Comparison of ENCODE assay signal across 2 cellular contexts in the genomic region with DNA sequence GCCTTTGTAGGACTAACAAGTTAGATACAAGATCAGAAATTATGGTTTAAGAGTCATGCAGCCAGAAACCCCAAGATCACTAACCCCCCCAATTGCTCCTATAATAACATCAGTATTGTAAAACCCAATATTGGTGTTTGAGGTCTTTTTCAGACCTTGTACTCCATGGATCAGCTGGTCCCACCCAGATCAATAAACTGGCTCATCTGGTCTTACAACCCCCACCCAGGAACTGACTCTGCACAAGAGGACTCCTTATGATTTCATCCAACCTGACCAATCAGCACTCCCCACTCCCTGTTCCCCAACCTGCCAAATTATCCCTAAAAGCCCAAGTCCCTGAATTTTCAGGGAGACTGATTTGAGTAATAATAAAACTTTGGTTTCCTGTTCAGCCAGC.
TF ChIP-seq lines count a peak whose summit lies in the region.

No MANE protein-coding gene starts in this region.

TF ChIP-seq in GM12891, 5 proteins besides CTCF, POLR2A, EP300 and RAD21 (continued from another document):
- TF ChIP-seq SPI1 (IDR thresholded peaks at IDR 0.05; ENCODE audit: low read depth, low read length) (no peak), POLR2AphosphoS5 (IDR thresholded peaks at IDR 0.05; ENCODE audit: low read depth, low read length) (no peak)

TF ChIP-seq in H1, 55 proteins besides CTCF, POLR2A, EP300 and RAD21 (continued from another document):
- TF ChIP-seq RFX5 (IDR thresholded peaks at IDR 0.05; ENCODE audit: borderline replicate concordance, low read depth, low read length): no peak
- TF ChIP-seq YY1 (IDR thresholded peaks at IDR 0.05; ENCODE audit: low read depth, low read length): no peak
- no peak for TF ChIP-seq CBX8 (IDR thresholded peaks at IDR 0.05; ENCODE audit: borderline replicate concordance, low read depth, low read length)
